In genomic region chrX:45602151-45602550, GRCh38 we compare ENCODE assay signal across 18 cellular contexts.
A peak's percentile ranks its signal among the peaks of the same experiment; 100 is the strongest.
DNase-seq lines count a peak whose midpoint lies in the region; ATAC-seq, FAIRE-seq and TF ChIP-seq lines count a peak whose summit lies in the region.
"Had no signal": no experiment of that assay in that cellular context is flagged by ENCODE, and none has a peak within 500 bp of the region (broad histone marks: within the 10 kb centered on the region; RNA-seq: fewer than 3 reads in every experiment).

No MANE protein-coding gene starts in this region.

- ATAC-seq in HG03342 (IDR thresholded peaks at IDR 0.05; ENCODE audit: unreplicated experiment) (no peak), HG03039 (IDR thresholded peaks at IDR 0.05; ENCODE audit: unreplicated experiment) (no peak)

- peak; percentile 44 for DNase-seq in HCEC 1CT
- no peak for DNase-seq in chondrocyte (ENCODE audit: low spot score)
- DNase-seq in fibroblast of the aortic adventitia (ENCODE audit: low read depth): peak; percentile 37
- DNase-seq in GM19239 (ENCODE audit: insufficient read length, low spot score): no peak
- DNase-seq in NCI-H345 (lab: John Stamatoyannopoulos, UW): no peak
- DNase-seq: 8988T, Caco-2, MM.1S, NCI-H1105, NCI-H187, NCI-H774, SIG-M5 had no signal

- H3K27ac Mint-ChIP-seq in chondrocyte (ENCODE audit: unreplicated experiment): peak overlapping the region; percentile 1

- H3K27me3 Mint-ChIP-seq in chondrocyte (ENCODE audit: low read depth): no peaks in the 10 kb centered on the region

- H3K4me3 ChIP-seq in ACC112 (ENCODE audit: low read depth, low read length) (no peak overlapping the region), fibroblast of the aortic adventitia (ENCODE audit: low read depth, low read length) (no peak overlapping the region)

- peaks cover 33% of the 10 kb centered on the region for H3K4me1 Mint-ChIP-seq in chondrocyte (ENCODE audit: low read depth)

- H3K36me3 Mint-ChIP-seq in chondrocyte (ENCODE audit: low read depth): no peaks in the 10 kb centered on the region

- TF ChIP-seq CTCF in chondrocyte (IDR thresholded peaks at IDR 0.05): no peak
- no peak for TF ChIP-seq CTCF in fibroblast of the aortic adventitia (IDR thresholded peaks at IDR 0.05; ENCODE audit: insufficient read depth, low read length)

- H3K9me3 Mint-ChIP-seq in chondrocyte (ENCODE audit: low read depth): peaks cover 16% of the 10 kb centered on the region

- peaks cover 5% of the 10 kb centered on the region for H3K4me1 ChIP-seq in ACC112 (ENCODE audit: control insufficient read depth, insufficient read depth, low read length, unreplicated experiment)
- H3K4me1 ChIP-seq: Caco-2 had no signal

- H3K36me3 ChIP-seq in ACC112 (ENCODE audit: insufficient read depth, low read length): no peaks in the 10 kb centered on the region

- H3K79me2 ChIP-seq in ACC112 (ENCODE audit: control insufficient read depth, insufficient read depth, low read length, unreplicated experiment): no peaks in the 10 kb centered on the region

- no peaks in the 10 kb centered on the region for H3K27me3 ChIP-seq in ACC112 (ENCODE audit: insufficient read depth, low read length)

- H2AFZ ChIP-seq in ACC112 (ENCODE audit: low read length, unreplicated experiment): peak overlapping the region; percentile 25

- no peak overlapping the region for H3K4me3 Mint-ChIP-seq in chondrocyte (ENCODE audit: unreplicated experiment)

- no peak overlapping the region for H3K27ac ChIP-seq in ACC112 (ENCODE audit: low read depth, low read length)
- H3K27ac ChIP-seq: C4-2B, KMS-11 had no signal

- FAIRE-seq in GM19239 (lab: Jason Lieb, UNC): no peak
- FAIRE-seq: GM12892 had no signal

Comparison
In these comparisons a context has a peak if more than half of its experiments do, and no peak if none do; other contexts are left out.
1. DNase-seq: peak in HCEC 1CT (single experiment) and fibroblast of the aortic adventitia (single experiment); none in chondrocyte (single experiment), GM19239 (single experiment) and NCI-H345 (single experiment).